In the genomic region with DNA sequence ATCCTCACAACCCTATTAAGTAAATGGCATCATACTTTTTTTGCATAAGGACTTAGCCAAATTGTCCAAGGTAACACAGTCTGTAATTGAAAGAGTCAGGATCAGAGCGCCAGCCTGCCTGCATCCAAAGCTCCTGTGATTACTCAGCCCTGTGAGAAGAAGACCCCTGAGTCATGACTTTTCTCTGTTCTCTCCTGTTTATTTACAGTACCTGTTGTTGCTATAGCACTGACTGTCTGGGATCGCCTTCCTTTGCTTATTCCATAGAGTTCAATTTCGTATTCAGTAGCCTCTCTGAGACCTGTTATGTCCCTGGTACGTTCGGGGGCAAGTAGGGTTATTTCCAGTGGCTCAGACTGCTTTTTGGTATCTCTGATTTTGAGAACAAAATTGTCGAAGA, we compare ENCODE assay signal across 24 cellular contexts.
DNase-seq lines count a peak whose midpoint lies in the region; ATAC-seq and TF ChIP-seq lines count a peak whose summit lies in the region.
"Had no signal": no experiment of that assay in that cellular context is flagged by ENCODE, and none has a peak within 500 bp of the region (broad histone marks: within the 10 kb centered on the region; RNA-seq: fewer than 3 reads in every experiment).

No MANE protein-coding gene starts in this region.

- TF ChIP-seq CTCF in foreskin keratinocyte (conservative IDR thresholded peaks at IDR 0.05) (no peak), breast epithelium (IDR thresholded peaks at IDR 0.05) (no peak), GM10266 (IDR thresholded peaks at IDR 0.05; ENCODE audit: control insufficient read depth, insufficient read depth, low read depth, missing control alignments) (no peak)

- no peaks in the 10 kb centered on the region for H3K27me3 ChIP-seq in foreskin keratinocyte
- no peaks in the 10 kb centered on the region for H3K27me3 ChIP-seq in rectal smooth muscle tissue (ENCODE audit: control insufficient read depth, insufficient read depth, low read length)
- H3K27me3 ChIP-seq in breast epithelium: no peaks in the 10 kb centered on the region
- H3K27me3 ChIP-seq: SJSA1 had no signal

- intact Hi-C loops in breast epithelium (cut with DNase I; ENCODE audit: low total_unique reads): loop anchor here (2.0 kb wide), 1 partner anchor 33 kb away; no protein-coding TSS in a partner anchor

- peak; percentile 70 for ATAC-seq in foreskin keratinocyte
- ATAC-seq: GM12878, HCT116 had no signal

- no peak for TF ChIP-seq POLR2A in breast epithelium (IDR thresholded peaks at IDR 0.05)

- no peak overlapping the region for H3K9ac ChIP-seq in rectal smooth muscle tissue (ENCODE audit: low read length)

- H3K27ac ChIP-seq in foreskin keratinocyte (no peak overlapping the region), rectal smooth muscle tissue (ENCODE audit: low read depth, low read length) (peak overlapping the region; percentile 86), breast epithelium (no peak overlapping the region)
- H3K27ac ChIP-seq: 22Rv1, HL-60, PC-9, SJSA1 had no signal

- H3K4me3 ChIP-seq in rectal smooth muscle tissue (ENCODE audit: low read length) (no peak overlapping the region), breast epithelium (no peak overlapping the region)
- H3K4me3 ChIP-seq: GM12878, PC-9, SJSA1 had no signal

- H3K36me3 ChIP-seq in rectal smooth muscle tissue (ENCODE audit: control insufficient read depth, insufficient read depth, low read length) (no peaks in the 10 kb centered on the region), breast epithelium (no peaks in the 10 kb centered on the region)
- H3K36me3 ChIP-seq: SJSA1 had no signal

- no peaks in the 10 kb centered on the region for H3K9me3 ChIP-seq in breast epithelium
- H3K9me3 ChIP-seq: SJSA1 had no signal

- no peaks in the 10 kb centered on the region for H3K4me1 ChIP-seq in foreskin keratinocyte
- peaks cover 17% of the 10 kb centered on the region for H3K4me1 ChIP-seq in rectal smooth muscle tissue (ENCODE audit: control insufficient read depth, insufficient read depth, low read length)
- no peaks in the 10 kb centered on the region for H3K4me1 ChIP-seq in breast epithelium

- DNase-seq in DMS53 (lab: John Stamatoyannopoulos, UW) (peak; percentile 2), DMS53 treated with DMSO at 0.1 percent for 48 hours (lab: John Stamatoyannopoulos, UW; ENCODE audit: unreplicated experiment) (no peak), foreskin keratinocyte (no peak), NCI-H2107 (lab: John Stamatoyannopoulos, UW) (no peak), breast epithelium (ENCODE audit: low spot score in 2 of 2) (no peak), GM10266 (ENCODE audit: extremely low spot score) (no peak)
- DNase-seq: ACHN, Calu3, NCI-H1048, NCI-H1417, NCI-H1694, NCI-H2081, NCI-H2171 treated with DMSO at 0.1 percent for 48 hours, NCI-H345, NCI-H510A treated with DMSO at 0.1 percent for 48 hours, NCI-H774, PC-9, Right ventricle myocardium superior had no signal
